In the genomic region with DNA sequence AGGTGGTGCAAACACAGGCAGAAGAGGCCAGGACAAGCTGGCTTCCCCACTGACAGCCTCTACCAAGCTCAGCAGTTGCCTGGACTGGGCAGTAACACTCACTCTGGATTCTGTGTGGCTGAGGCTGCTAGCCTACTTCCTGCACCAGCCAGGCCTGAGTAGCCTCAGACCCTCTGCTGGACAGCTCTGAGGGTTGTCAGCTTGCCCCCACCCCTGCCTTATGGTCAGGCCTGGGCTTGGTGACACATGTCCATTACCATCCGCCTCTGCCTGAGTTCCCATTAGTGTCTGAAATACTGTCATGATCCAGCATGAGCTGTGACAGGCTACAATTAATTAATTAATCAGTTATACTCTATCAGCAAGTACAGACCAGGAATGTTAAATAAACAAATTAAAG, we compare ENCODE assay signal across 19 cellular contexts.
DNase-seq lines count a peak whose midpoint lies in the region; TF ChIP-seq lines count a peak whose summit lies in the region.
"Had no signal": no experiment of that assay in that cellular context is flagged by ENCODE, and none has a peak within 500 bp of the region (broad histone marks: within the 10 kb centered on the region; RNA-seq: fewer than 3 reads in every experiment).

No MANE protein-coding gene starts in this region.

- TF ChIP-seq CTCF in A673 (conservative IDR thresholded peaks at IDR 0.05; ENCODE audit: low read depth, low read length) (no peak), coronary artery (IDR thresholded peaks at IDR 0.05) (no peak)

- H3K4me1 ChIP-seq in A673 (ENCODE audit: insufficient read depth, low read length, poor library complexity, severe bottlenecking) (peaks cover 46% of the 10 kb centered on the region), mesodermal cell (ENCODE audit: control insufficient read depth, insufficient read depth, low read length, poor library complexity, severe bottlenecking) (peaks cover 12% of the 10 kb centered on the region)
- H3K4me1 ChIP-seq: Peyer's patch had no signal

- H3K27me3 ChIP-seq in A673 (replicated peaks; ENCODE audit: insufficient read depth, low read depth, low read length, poor library complexity): no peaks in the 10 kb centered on the region
- H3K27me3 ChIP-seq: Peyer's patch, SJCRH30 had no signal

- H3K9me3 ChIP-seq in A673 (ENCODE audit: low read depth, low read length, poor library complexity, severe bottlenecking) (no peaks in the 10 kb centered on the region), mesodermal cell (ENCODE audit: control insufficient read depth, low read length) (no peaks in the 10 kb centered on the region)
- H3K9me3 ChIP-seq: Peyer's patch, SJCRH30 had no signal

- DNase-seq in A673 (ENCODE audit: low spot score) (no peak), SK-N-DZ (ENCODE audit: low spot score) (peak; percentile 53), ecto neural progenitor cell (ENCODE audit: low spot score) (peak; percentile 51), coronary artery (ENCODE audit: low spot score) (no peak), COR-L47 (lab: John Stamatoyannopoulos, UW) (no peak)
- DNase-seq in stimulated activated CD4-positive, alpha-beta T cell treated with anti-CD3 and anti-CD28 coated beads, Interleukin-1b, Interleukin-23, amount 100 ng/mL, for 48 hours: no peak
- no peak for DNase-seq in stimulated activated CD4-positive, alpha-beta T cell treated with anti-CD3 and anti-CD28 coated beads, Interleukin-4, amount 100 ng/mL, for 4 hours
- DNase-seq: 8988T, AML-193, DMS79, GOT3, Kasumi-1, NCI-H187, NCI-H446, NCI-H526, Peyer's patch, SJCRH30 had no signal

- intact Hi-C loops in A673 (cut with micrococcal nuclease; ENCODE audit: unreplicated experiment): loop anchor here (2.0 to 10.0 kb wide), 5 partner anchors 213 to 839 kb away; partner anchors contain the start of gene CDH11

- WGBS in mesodermal cell (ENCODE audit: insufficient coverage in 2 of 2), 2 experiments: 40 to 100% methylated on average over 1 of the region's 1 CpG

- no peaks in the 10 kb centered on the region for H3K36me3 ChIP-seq in A673 (ENCODE audit: insufficient read depth, low read length, poor library complexity, severe bottlenecking)
- no peaks in the 10 kb centered on the region for H3K36me3 ChIP-seq in mesodermal cell (ENCODE audit: control insufficient read depth, insufficient read depth, low read length)
- H3K36me3 ChIP-seq: Peyer's patch, SJCRH30 had no signal

- BruUV-seq in A673 (replicated peaks; lab: Mats Ljungman, UMichigan): no TSS peak

- POLR2A ChIA-PET in A673 (lab: Charles Lee; ENCODE audit: low non-redundant PET): no interaction called here

- H3K4me3 ChIP-seq in A673 (ENCODE audit: low read depth, low read length, poor library complexity, severe bottlenecking) (no peak overlapping the region), mesodermal cell (ENCODE audit: extremely low read depth, insufficient read depth, low read length, poor library complexity, severe bottlenecking) (no peak overlapping the region), coronary artery (no peak overlapping the region)
- H3K4me3 ChIP-seq: GM12878, Peyer's patch, SJCRH30 had no signal

- CTCF ChIA-PET in A673 (lab: Charles Lee): interaction anchor here (0.7 to 1.0 kb wide), 2 partner anchors 175 to 438 kb away, joined by 3 to 4 read pairs; no protein-coding TSS in a partner anchor

- peak overlapping the region; percentile 97 for H3K27ac ChIP-seq in A673 (ENCODE audit: low read depth, low read length, poor library complexity, severe bottlenecking)
- H3K27ac ChIP-seq in mesodermal cell (ENCODE audit: low read depth, low read length, severe bottlenecking): peak overlapping the region; percentile 13
- H3K27ac ChIP-seq in coronary artery: no peak overlapping the region
- H3K27ac ChIP-seq: Peyer's patch, SJCRH30 had no signal

Comparison
In these comparisons a context has a peak if more than half of its experiments do, and no peak if none do; other contexts are left out.
1. DNase-seq: peak in SK-N-DZ (single experiment) and ecto neural progenitor cell (single experiment); none in A673 (single experiment), stimulated activated CD4-positive, alpha-beta T cell treated with anti-CD3 and anti-CD28 coated beads, Interleukin-1b, Interleukin-23, amount 100 ng/mL, for 48 hours (single experiment), coronary artery (single experiment), COR-L47 (single experiment) and stimulated activated CD4-positive, alpha-beta T cell treated with anti-CD3 and anti-CD28 coated beads, Interleukin-4, amount 100 ng/mL, for 4 hours (0 of 2).
2. H3K27ac ChIP-seq: peak in A673 (single experiment) and mesodermal cell (single experiment); none in coronary artery (0 of 2).